In the genomic region with DNA sequence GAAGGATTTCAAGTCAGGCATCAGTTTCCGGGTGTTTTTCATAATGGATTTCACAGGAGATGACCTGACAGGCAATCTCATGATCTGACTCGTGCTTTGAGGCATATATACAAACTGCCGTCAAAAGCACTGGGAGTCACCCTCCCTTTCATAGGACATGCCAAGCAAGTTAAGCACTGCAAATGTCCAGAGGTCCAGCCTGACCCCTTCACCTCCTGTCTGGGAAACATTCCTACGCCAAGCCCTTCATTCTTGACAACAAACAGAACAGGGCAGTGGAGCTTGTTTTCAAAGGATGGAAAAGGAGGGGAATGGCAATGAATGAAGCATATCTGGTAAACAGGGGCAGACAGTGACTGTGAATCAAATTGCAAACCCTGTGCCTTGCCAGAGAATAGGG, we compare ENCODE assay signal across 2 cellular contexts.
TF ChIP-seq lines count a peak whose summit lies in the region.

No MANE protein-coding gene starts in this region.

TF ChIP-seq in liver, 16 proteins besides CTCF, POLR2A, EP300 and RAD21 (continued from another document):
- TF ChIP-seq, protein P1, sequence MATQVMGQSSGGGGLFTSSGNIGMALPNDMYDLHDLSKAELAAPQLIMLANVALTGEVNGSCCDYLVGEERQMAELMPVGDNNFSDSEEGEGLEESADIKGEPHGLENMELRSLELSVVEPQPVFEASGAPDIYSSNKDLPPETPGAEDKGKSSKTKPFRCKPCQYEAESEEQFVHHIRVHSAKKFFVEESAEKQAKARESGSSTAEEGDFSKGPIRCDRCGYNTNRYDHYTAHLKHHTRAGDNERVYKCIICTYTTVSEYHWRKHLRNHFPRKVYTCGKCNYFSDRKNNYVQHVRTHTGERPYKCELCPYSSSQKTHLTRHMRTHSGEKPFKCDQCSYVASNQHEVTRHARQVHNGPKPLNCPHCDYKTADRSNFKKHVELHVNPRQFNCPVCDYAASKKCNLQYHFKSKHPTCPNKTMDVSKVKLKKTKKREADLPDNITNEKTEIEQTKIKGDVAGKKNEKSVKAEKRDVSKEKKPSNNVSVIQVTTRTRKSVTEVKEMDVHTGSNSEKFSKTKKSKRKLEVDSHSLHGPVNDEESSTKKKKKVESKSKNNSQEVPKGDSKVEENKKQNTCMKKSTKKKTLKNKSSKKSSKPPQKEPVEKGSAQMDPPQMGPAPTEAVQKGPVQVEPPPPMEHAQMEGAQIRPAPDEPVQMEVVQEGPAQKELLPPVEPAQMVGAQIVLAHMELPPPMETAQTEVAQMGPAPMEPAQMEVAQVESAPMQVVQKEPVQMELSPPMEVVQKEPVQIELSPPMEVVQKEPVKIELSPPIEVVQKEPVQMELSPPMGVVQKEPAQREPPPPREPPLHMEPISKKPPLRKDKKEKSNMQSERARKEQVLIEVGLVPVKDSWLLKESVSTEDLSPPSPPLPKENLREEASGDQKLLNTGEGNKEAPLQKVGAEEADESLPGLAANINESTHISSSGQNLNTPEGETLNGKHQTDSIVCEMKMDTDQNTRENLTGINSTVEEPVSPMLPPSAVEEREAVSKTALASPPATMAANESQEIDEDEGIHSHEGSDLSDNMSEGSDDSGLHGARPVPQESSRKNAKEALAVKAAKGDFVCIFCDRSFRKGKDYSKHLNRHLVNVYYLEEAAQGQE (IDR thresholded peaks at IDR 0.05): no peak
- TF ChIP-seq HNF4A (conservative IDR thresholded peaks at IDR 0.05): no peak
- TF ChIP-seq, protein P2, sequence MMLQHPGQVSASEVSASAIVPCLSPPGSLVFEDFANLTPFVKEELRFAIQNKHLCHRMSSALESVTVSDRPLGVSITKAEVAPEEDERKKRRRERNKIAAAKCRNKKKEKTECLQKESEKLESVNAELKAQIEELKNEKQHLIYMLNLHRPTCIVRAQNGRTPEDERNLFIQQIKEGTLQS (IDR thresholded peaks at IDR 0.05): no peak

TF ChIP-seq in HepG2, 621 proteins besides CTCF, POLR2A, EP300 and RAD21 (continued from another document):
- TF ChIP-seq, protein P3, sequence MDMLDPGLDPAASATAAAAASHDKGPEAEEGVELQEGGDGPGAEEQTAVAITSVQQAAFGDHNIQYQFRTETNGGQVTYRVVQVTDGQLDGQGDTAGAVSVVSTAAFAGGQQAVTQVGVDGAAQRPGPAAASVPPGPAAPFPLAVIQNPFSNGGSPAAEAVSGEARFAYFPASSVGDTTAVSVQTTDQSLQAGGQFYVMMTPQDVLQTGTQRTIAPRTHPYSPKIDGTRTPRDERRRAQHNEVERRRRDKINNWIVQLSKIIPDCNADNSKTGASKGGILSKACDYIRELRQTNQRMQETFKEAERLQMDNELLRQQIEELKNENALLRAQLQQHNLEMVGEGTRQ (IDR thresholded peaks at IDR 0.05; ENCODE audit: low read depth, low read length): no peak
- TF ChIP-seq, protein P3 (CRISPR knock-in tag; IDR thresholded peaks at IDR 0.05; ENCODE audit: borderline replicate concordance): no peak
- TF ChIP-seq SALL1 (CRISPR knock-in tag; IDR thresholded peaks at IDR 0.05) (no peak), ZNF468 (CRISPR knock-in tag; IDR thresholded peaks at IDR 0.05) (no peak), ATRX (CRISPR knock-in tag; IDR thresholded peaks at IDR 0.05; ENCODE audit: borderline replicate concordance) (no peak), KLF12 (CRISPR knock-in tag; IDR thresholded peaks at IDR 0.05; ENCODE audit: borderline replicate concordance) (no peak)
